19 cellular contexts compared by ENCODE assay signal in genomic region chr17:8893059-8893458, GRCh38. TPM values are rescaled to one million over a fixed set of nuclear protein-coding genes. Genes with fewer than 3 reads are reported as not detected.
"Had no signal": no experiment of that assay in that cellular context is flagged by ENCODE, and none has a peak within 500 bp of the region (broad histone marks: within the 10 kb centered on the region; RNA-seq: fewer than 3 reads in every experiment).

No MANE protein-coding gene starts in this region.

- H3K9me3 Mint-ChIP-seq: activated CD4-positive, alpha-beta memory T cell treated with anti-CD3 and anti-CD28 coated beads for 36 hours; neural crest cell had no signal

- H3K9me3 ChIP-seq: adrenal gland, ovary, sigmoid colon, spleen, thoracic aorta, upper lobe of right lung had no signal

- DNase-seq: activated CD4-positive, alpha-beta memory T cell treated with anti-CD3 and anti-CD28 coated beads for 36 hours; activated CD8-positive, alpha-beta memory T cell treated with anti-CD3 and anti-CD28 coated beads, Interleukin-2, amount 50 U/mL, for 48 hours; adrenal gland; hypothalamus; left ventricle myocardium superior; mesenchymal stem cell; sigmoid colon; T-helper 9 cell; upper lobe of right lung had no signal

- H3K27ac Mint-ChIP-seq: activated CD4-positive, alpha-beta memory T cell treated with anti-CD3 and anti-CD28 coated beads for 36 hours had no signal

- H3K4me1 ChIP-seq: upper lobe of right lung had no signal

- H3K36me3 ChIP-seq: adrenal gland, ovary, sigmoid colon, thoracic aorta had no signal

- FAIRE-seq: colon, endometrium had no signal

- H3K27me3 Mint-ChIP-seq: activated CD4-positive, alpha-beta memory T cell treated with anti-CD3 and anti-CD28 coated beads for 36 hours; activated naive CD4-positive, alpha-beta T cell treated with anti-CD3 and anti-CD28 coated beads, Interleukin-2, amount 10 ng/mL, durations not matched to agents 7 days and 5 days had no signal

- H3K4me3 ChIP-seq: adrenal gland, ovary, sigmoid colon, spleen, thoracic aorta, upper lobe of right lung had no signal

- H3K4me3 Mint-ChIP-seq: activated CD4-positive, alpha-beta memory T cell treated with anti-CD3 and anti-CD28 coated beads for 36 hours; activated naive CD4-positive, alpha-beta T cell treated with anti-CD3 and anti-CD28 coated beads, Interleukin-2, amount 10 ng/mL, durations not matched to agents 7 days and 5 days; neural crest cell had no signal

- ATAC-seq: esophagus mucosa, left ventricle myocardium superior, upper lobe of right lung had no signal

- H3K27me3 ChIP-seq: adrenal gland, ovary, spleen had no signal

RNA-seq across cellular contexts. Expression of gene PIK3R6, which starts 25.6 kb away (rescaled TPM):
- total RNA-seq: kidney epithelial cell, neural crest cell, pulmonary artery endothelial cell had no signal
